35 cellular contexts compared by ENCODE assay signal in the genomic region with DNA sequence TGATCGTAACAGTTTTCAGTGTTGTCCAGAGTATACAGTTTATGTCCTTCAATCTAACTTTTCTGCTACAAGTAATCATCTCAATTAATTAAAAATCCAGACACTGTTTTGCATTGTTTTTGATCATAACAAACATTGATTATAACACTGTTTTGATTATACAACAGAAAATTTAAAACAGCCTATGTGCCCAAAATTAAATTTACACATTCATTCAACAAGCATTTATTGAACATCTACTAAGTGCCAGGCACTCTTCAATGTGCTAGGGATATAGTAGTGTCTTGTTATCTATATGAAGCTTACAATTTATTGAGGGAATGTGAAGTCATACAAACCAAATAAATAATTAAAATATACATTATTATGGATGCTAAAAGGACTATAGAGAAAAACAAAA. TPM values are rescaled to one million over a fixed set of nuclear protein-coding genes. Genes with fewer than 3 reads are reported as not detected.
DNase-seq lines count a peak whose midpoint lies in the region; ATAC-seq, FAIRE-seq and TF ChIP-seq lines count a peak whose summit lies in the region.
"Had no signal": no experiment of that assay in that cellular context is flagged by ENCODE, and none has a peak within 500 bp of the region (broad histone marks: within the 10 kb centered on the region; RNA-seq: fewer than 3 reads in every experiment).

No MANE protein-coding gene starts in this region.

- H3K4me1 ChIP-seq in K562 (replicated peaks in 1 of 2; ENCODE audit: control insufficient read depth in 2 of 2, insufficient read depth in 2 of 2, low read length in 2 of 2) = no peaks in the 10 kb centered on the region
- H3K4me1 ChIP-seq: A549, BE2C, Caco-2 had no signal

- in situ Hi-C loops in K562 (cut with MboI) = no loop called here

- TF ChIP-seq RAD21 in K562 (CRISPR knock-in tag; conservative IDR thresholded peaks at IDR 0.05 in 1 of 2, IDR thresholded peaks at IDR 0.05 in 1 of 2) = no peak

- TF ChIP-seq EP300 in K562 (IDR thresholded peaks at IDR 0.05; ENCODE audit: low read length) = no peak

- CTCF ChIA-PET in K562 (lab: Yijun Ruan, JAX; ENCODE audit: low intra/inter-chr PET ratio) = no interaction called here
- CTCF ChIA-PET in GM10248 (lab: Yijun Ruan, JAX) = interaction anchor here (2.3 to 2.4 kb wide), 2 partner anchors 8 to 10 kb away, joined by 5 to 11 read pairs; a partner anchor contains a TSS

- no TSS peak for BruUV-seq in K562 (replicated peaks; lab: Mats Ljungman, UMichigan)

- WGBS in K562 (ENCODE audit: insufficient coverage, low coverage, missing lambda C conversion rate) = 95% methylated on average over 1 of the region's 1 CpG

- H3K9ac ChIP-seq in K562 (ENCODE audit: insufficient read depth in 1 of 2, low read depth in 2 of 2, low read length in 2 of 2) = no peak overlapping the region
- H3K9ac ChIP-seq: BLaER1; BLaER1 treated with 17β-estradiol and CSF1 and Interleukin-3, amounts not matched to agents 10 nM and 100 nM had no signal

- H3K36me3 ChIP-seq in K562 (ENCODE audit: control insufficient read depth, insufficient read depth, low read length) = peaks cover 7% of the 10 kb centered on the region; the same call in 1 of the 3 replicates
- H3K36me3 ChIP-seq: BE2C; BLaER1; BLaER1 treated with 17β-estradiol and CSF1 and Interleukin-3, amounts not matched to agents 10 nM and 100 nM had no signal

- no peak overlapping the region for H3K4me2 ChIP-seq in K562 (ENCODE audit: insufficient read depth, low read length)
- H3K4me2 ChIP-seq: A549; BLaER1; BLaER1 treated with 17β-estradiol and CSF1 and Interleukin-3, amounts not matched to agents 10 nM and 100 nM had no signal

- no peaks in the 10 kb centered on the region for H3K9me3 ChIP-seq in K562 (replicated peaks; ENCODE audit: control insufficient read depth, insufficient read depth, low read depth, low read length)
- H3K9me3 ChIP-seq: BE2C, Caco-2 had no signal

- no peaks in the 10 kb centered on the region for H3K9me1 ChIP-seq in K562 (ENCODE audit: control insufficient read depth, insufficient read depth, low read length)

- H4K20me1 ChIP-seq in K562 (replicated peaks; ENCODE audit: control insufficient read depth, insufficient read depth, low read length) = no peaks in the 10 kb centered on the region
- H4K20me1 ChIP-seq: BLaER1; BLaER1 treated with 17β-estradiol and CSF1 and Interleukin-3, amounts not matched to agents 10 nM and 100 nM had no signal

- H3K4me3 ChIP-seq in K562 = no peak overlapping the region
- H3K4me3 ChIP-seq: A549; BLaER1; BLaER1 treated with 17β-estradiol and CSF1 and Interleukin-3, amounts not matched to agents 10 nM and 100 nM had no signal

- no peak for DNase-seq in RCC 7860 (ENCODE audit: low spot score)
- no peak for DNase-seq in K562 (ENCODE audit: extremely low read depth in 1 of 4, low spot score in 3 of 4)
- DNase-seq in urothelium cell line (ENCODE audit: low spot score) = no peak
- no peak for DNase-seq in activated naive CD4-positive, alpha-beta T cell treated with Interleukin-2 at 50 U/mL for 16 hours
- no peak for DNase-seq in activated naive CD4-positive, alpha-beta T cell (lab: John Stamatoyannopoulos, UW)
- no peak for DNase-seq in GM10248 (ENCODE audit: extremely low spot score)
- DNase-seq: 8988T; ACHN; AML-193; BE2C; C1 segment of cervical spinal cord; Caco-2; Calu3; CD4-positive, alpha-beta memory T cell; CD4-positive, alpha-beta T cell; CD4-positive, CD25-positive, alpha-beta regulatory T cell; CD8-positive, alpha-beta memory T cell; CD8-positive, alpha-beta T cell; COR-L47; DMS 273 treated with DMSO at 0.1 percent for 48 hours; DMS153; DMS53; DMS79; DMS79 treated with DMSO at 0.1 percent for 48 hours; DND-41; EL had no signal

- no peaks in the 10 kb centered on the region for H3K27me3 ChIP-seq in K562 (ENCODE audit: control insufficient read depth in 2 of 2, insufficient read depth in 2 of 2, low read length in 2 of 2)
- H3K27me3 ChIP-seq: BE2C; BLaER1; BLaER1 treated with 17β-estradiol and CSF1 and Interleukin-3, amounts not matched to agents 10 nM and 100 nM had no signal

- H3K79me2 ChIP-seq in K562 (ENCODE audit: control insufficient read depth, insufficient read depth, low read length) = no peaks in the 10 kb centered on the region

- no peak overlapping the region for H2AFZ ChIP-seq in K562 (ENCODE audit: low read depth, low read length)

- FAIRE-seq in RCC 7860 (lab: Jason Lieb, UNC) (peak; percentile 4), K562 (lab: Jason Lieb, UNC) (no peak), urothelium cell line (lab: Jason Lieb, UNC) (peak; percentile 55)
- FAIRE-seq: A204.1, A549, D721Med had no signal

- POLR2A ChIA-PET in K562 (lab: Yijun Ruan, JAX) (interaction anchor here (0.7 kb wide), 1 partner anchor 302 kb away, joined by 3 read pairs; no protein-coding TSS in a partner anchor), GM10248 (lab: Yijun Ruan, JAX) (no interaction called here)

- no peak for TF ChIP-seq CTCF in K562 (IDR thresholded peaks at IDR 0.05 in 2 of 3, conservative IDR thresholded peaks at IDR 0.05 in 1 of 3; ENCODE audit: insufficient read depth in 2 of 3, low read depth in 1 of 3, low read length in 3 of 3)
- TF ChIP-seq CTCF in GM10248 (IDR thresholded peaks at IDR 0.05; ENCODE audit: control extremely low read depth, extremely low read depth, low read depth, missing control alignments) = no peak

- no peak for ATAC-seq in K562
- ATAC-seq: A549; CD8-positive, alpha-beta T cell had no signal

- no peak overlapping the region for H3K27ac ChIP-seq in K562 (ENCODE audit: extremely low read depth, low read depth, low read length)
- H3K27ac ChIP-seq: 22Rv1; A549; BLaER1; BLaER1 treated with 17β-estradiol and CSF1 and Interleukin-3, amounts not matched to agents 10 nM and 100 nM; C4-2B had no signal

- no peak for TF ChIP-seq POLR2A in K562 (conservative IDR thresholded peaks at IDR 0.05)

- intact Hi-C loops in K562 (cut with micrococcal nuclease) = no loop called here

TF ChIP-seq in K562, 482 proteins besides CTCF, POLR2A, EP300 and RAD21:
- TF ChIP-seq RBM25 (IDR thresholded peaks at IDR 0.05; ENCODE audit: low read depth, low read length, severe bottlenecking) (peak; percentile 50), ZNF3 (CRISPR knock-in tag; IDR thresholded peaks at IDR 0.05) (peak; percentile 64; the same call in 1 of the 2 replicates)
- TF ChIP-seq, protein P1, sequence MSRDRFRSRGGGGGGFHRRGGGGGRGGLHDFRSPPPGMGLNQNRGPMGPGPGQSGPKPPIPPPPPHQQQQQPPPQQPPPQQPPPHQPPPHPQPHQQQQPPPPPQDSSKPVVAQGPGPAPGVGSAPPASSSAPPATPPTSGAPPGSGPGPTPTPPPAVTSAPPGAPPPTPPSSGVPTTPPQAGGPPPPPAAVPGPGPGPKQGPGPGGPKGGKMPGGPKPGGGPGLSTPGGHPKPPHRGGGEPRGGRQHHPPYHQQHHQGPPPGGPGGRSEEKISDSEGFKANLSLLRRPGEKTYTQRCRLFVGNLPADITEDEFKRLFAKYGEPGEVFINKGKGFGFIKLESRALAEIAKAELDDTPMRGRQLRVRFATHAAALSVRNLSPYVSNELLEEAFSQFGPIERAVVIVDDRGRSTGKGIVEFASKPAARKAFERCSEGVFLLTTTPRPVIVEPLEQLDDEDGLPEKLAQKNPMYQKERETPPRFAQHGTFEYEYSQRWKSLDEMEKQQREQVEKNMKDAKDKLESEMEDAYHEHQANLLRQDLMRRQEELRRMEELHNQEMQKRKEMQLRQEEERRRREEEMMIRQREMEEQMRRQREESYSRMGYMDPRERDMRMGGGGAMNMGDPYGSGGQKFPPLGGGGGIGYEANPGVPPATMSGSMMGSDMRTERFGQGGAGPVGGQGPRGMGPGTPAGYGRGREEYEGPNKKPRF (IDR thresholded peaks at IDR 0.05; ENCODE audit: low read depth, low read length) = no peak
TF ChIP-seq in K562: peak in this region for 2.

RNA-seq across cellular contexts. Expression of a gene that starts 10.6 kb away (rescaled TPM):
- total RNA-seq in K562 (2011; cell fraction: chromatin; rRNA removed; ENCODE audit: low replicate concordance) = 92.6 and 147 TPM in 2 replicates
- total RNA-seq in K562 (2011; cell fraction: nucleolus; rRNA removed) = 32.9 and 51.5 TPM in 2 replicates
- 68.5 and 83.6 TPM in 2 replicates for total RNA-seq in K562 (2011; cell fraction: nucleoplasm; rRNA removed)
- total RNA-seq in K562 (2014; rRNA removed) (23.4 and 24.7 TPM in 2 replicates), K562 (2014; rRNA removed; fragmentation: Illumina TruSeq; extraction: Trizol) (39.5 and 45.0 TPM in 2 replicates), K562 (2015; rRNA removed; fragmentation: Illumina TruSeq; extraction: Trizol) (39.3 and 42.9 TPM in 2 replicates), K562 (2021) (35.0 and 36.3 TPM in 2 replicates)
- polyA plus RNA-seq in K562 (2011; rRNA removed) (35.4 and 72.0 TPM in 2 replicates), K562 (2014; fragmentation: Illumina TruSeq; extraction: Trizol) (32.7 and 33.3 TPM in 2 replicates), K562 (2014; fragmentation: Nextera tagmentation; extraction: Ambion mirVana) (10 to 100 TPM in 1 of 2 experiments, 1 to 10 TPM in 1; 9.2 to 17.3 TPM), K562 (2014; rRNA removed) (25.8 and 37.6 TPM in 2 replicates)
- polyA plus RNA-seq in K562 (2011; cell fraction: cytosol; rRNA removed) = 15.4 and 19.1 TPM in 2 replicates
- polyA plus RNA-seq in K562 (2011; cell fraction: nucleus; rRNA removed) = 71.8 and 83.4 TPM in 2 replicates
- 43.5 and 62.0 TPM in 2 replicates for polyA plus RNA-seq in K562 (2012)
- polyA minus RNA-seq in K562 (2011; rRNA and poly(A)+ RNA removed) = 98.4 and 156 TPM in 2 replicates
- polyA minus RNA-seq in K562 (2011; cell fraction: cytosol; rRNA and poly(A)+ RNA removed) = 16.2 and 36.8 TPM in 2 replicates
- polyA minus RNA-seq in K562 (2011; cell fraction: nucleus; rRNA and poly(A)+ RNA removed) = 70.4 and 105 TPM in 2 replicates
- total RNA-seq: A673 had no signal
- polyA plus RNA-seq: CD14-positive monocyte had no signal
